1 cellular context compared by ENCODE assay signal in the genomic region with DNA sequence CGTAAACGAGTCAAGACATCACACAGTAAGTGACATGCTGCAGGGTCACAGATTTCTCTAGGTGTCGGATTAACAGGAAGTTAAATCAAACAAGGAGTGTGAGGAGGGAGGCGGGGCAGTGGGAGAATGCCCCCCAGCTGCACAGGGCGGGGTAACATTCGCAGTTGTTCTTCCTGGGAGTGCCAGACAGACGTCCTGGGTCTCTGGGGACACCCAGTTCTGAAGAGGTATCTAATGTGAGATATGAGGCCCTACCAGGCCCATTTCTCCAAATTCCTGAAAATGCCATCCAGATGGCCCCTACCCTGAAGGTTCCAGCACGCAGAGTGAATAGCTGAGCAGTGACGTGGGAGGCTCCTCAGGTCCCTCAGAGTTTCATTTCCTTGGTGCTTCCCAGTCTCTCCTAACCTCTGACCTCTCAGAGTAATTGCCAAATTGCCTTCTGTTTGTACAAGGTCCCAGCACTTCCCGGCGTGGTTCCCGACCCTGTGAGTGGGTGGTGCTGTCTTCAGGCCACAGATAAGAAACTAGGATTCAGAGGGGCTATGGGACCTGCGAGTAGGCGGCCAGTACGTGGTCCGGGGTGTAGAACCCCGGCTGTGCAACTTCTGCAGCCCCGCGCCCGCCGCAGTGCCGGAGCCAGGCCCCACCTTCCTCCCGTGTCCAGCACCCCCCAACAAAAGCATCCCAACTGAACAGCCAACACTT.
TF ChIP-seq lines count a peak whose summit lies in the region.

No MANE protein-coding gene starts in this region.

TF ChIP-seq in HepG2, 621 proteins besides CTCF, POLR2A, EP300 and RAD21 (continued from another document and continues in another):
- no peak for TF ChIP-seq ATM (IDR thresholded peaks at IDR 0.05; ENCODE audit: borderline replicate concordance)
- no peak for TF ChIP-seq NFE2L2 (IDR thresholded peaks at IDR 0.05; ENCODE audit: low read length)
- TF ChIP-seq ZNF101 (CRISPR knock-in tag; IDR thresholded peaks at IDR 0.05; ENCODE audit: borderline replicate concordance, low read depth): no peak
- peak; percentile 38; the same call in 1 of the 2 replicates for TF ChIP-seq ZNF143 (CRISPR knock-in tag; IDR thresholded peaks at IDR 0.05)
- TF ChIP-seq JARID2 (CRISPR knock-in tag; IDR thresholded peaks at IDR 0.05; ENCODE audit: insufficient replicate concordance): no peak
- TF ChIP-seq, protein P1, sequence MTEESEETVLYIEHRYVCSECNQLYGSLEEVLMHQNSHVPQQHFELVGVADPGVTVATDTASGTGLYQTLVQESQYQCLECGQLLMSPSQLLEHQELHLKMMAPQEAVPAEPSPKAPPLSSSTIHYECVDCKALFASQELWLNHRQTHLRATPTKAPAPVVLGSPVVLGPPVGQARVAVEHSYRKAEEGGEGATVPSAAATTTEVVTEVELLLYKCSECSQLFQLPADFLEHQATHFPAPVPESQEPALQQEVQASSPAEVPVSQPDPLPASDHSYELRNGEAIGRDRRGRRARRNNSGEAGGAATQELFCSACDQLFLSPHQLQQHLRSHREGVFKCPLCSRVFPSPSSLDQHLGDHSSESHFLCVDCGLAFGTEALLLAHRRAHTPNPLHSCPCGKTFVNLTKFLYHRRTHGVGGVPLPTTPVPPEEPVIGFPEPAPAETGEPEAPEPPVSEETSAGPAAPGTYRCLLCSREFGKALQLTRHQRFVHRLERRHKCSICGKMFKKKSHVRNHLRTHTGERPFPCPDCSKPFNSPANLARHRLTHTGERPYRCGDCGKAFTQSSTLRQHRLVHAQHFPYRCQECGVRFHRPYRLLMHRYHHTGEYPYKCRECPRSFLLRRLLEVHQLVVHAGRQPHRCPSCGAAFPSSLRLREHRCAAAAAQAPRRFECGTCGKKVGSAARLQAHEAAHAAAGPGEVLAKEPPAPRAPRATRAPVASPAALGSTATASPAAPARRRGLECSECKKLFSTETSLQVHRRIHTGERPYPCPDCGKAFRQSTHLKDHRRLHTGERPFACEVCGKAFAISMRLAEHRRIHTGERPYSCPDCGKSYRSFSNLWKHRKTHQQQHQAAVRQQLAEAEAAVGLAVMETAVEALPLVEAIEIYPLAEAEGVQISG (CRISPR knock-in tag; IDR thresholded peaks at IDR 0.05): peak; percentile 77
- no peak for TF ChIP-seq DNMT3B (CRISPR knock-in tag; conservative IDR thresholded peaks at IDR 0.05)
- TF ChIP-seq, protein P2, sequence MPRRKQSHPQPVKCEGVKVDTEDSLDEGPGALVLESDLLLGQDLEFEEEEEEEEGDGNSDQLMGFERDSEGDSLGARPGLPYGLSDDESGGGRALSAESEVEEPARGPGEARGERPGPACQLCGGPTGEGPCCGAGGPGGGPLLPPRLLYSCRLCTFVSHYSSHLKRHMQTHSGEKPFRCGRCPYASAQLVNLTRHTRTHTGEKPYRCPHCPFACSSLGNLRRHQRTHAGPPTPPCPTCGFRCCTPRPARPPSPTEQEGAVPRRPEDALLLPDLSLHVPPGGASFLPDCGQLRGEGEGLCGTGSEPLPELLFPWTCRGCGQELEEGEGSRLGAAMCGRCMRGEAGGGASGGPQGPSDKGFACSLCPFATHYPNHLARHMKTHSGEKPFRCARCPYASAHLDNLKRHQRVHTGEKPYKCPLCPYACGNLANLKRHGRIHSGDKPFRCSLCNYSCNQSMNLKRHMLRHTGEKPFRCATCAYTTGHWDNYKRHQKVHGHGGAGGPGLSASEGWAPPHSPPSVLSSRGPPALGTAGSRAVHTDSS (CRISPR knock-in tag; conservative IDR thresholded peaks at IDR 0.05): no peak
- TF ChIP-seq RBM39 (IDR thresholded peaks at IDR 0.05; ENCODE audit: low read depth, low read length, poor library complexity, severe bottlenecking): no peak
- TF ChIP-seq CBFB (CRISPR knock-in tag; IDR thresholded peaks at IDR 0.05): peak; percentile 35; the same call in 1 of the 2 replicates
- TF ChIP-seq CEBPB (IDR thresholded peaks at IDR 0.05; ENCODE audit: borderline replicate concordance, low read depth, low read length): peak; percentile 69
- no peak; the same call in 1 of the 2 replicates for TF ChIP-seq TMF1 (CRISPR knock-in tag; IDR thresholded peaks at IDR 0.05; ENCODE audit: low read depth)
- TF ChIP-seq, protein P3, sequence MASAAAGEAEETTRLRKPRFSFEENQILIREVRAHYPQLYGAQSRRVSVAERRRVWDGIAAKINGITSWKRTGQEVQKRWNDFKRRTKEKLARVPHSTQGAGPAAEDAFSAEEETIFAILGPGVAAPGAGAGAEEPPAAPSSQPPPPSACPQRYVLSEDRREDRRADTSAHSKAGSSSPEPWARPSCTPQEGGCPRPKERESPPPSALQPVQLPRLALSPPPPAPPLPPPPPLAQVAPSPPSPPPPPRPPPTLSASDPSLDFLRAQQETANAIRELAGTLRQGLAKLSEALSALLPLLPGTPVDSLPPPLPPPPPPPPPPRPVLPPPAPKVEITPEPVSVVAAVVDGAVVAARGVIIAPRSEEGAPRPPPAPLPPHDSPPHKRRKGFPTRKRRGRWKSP (CRISPR knock-in tag; IDR thresholded peaks at IDR 0.05): no peak; the same call in 1 of the 2 replicates
- TF ChIP-seq WIZ (CRISPR knock-in tag; IDR thresholded peaks at IDR 0.05): no peak
- TF ChIP-seq, protein P4, sequence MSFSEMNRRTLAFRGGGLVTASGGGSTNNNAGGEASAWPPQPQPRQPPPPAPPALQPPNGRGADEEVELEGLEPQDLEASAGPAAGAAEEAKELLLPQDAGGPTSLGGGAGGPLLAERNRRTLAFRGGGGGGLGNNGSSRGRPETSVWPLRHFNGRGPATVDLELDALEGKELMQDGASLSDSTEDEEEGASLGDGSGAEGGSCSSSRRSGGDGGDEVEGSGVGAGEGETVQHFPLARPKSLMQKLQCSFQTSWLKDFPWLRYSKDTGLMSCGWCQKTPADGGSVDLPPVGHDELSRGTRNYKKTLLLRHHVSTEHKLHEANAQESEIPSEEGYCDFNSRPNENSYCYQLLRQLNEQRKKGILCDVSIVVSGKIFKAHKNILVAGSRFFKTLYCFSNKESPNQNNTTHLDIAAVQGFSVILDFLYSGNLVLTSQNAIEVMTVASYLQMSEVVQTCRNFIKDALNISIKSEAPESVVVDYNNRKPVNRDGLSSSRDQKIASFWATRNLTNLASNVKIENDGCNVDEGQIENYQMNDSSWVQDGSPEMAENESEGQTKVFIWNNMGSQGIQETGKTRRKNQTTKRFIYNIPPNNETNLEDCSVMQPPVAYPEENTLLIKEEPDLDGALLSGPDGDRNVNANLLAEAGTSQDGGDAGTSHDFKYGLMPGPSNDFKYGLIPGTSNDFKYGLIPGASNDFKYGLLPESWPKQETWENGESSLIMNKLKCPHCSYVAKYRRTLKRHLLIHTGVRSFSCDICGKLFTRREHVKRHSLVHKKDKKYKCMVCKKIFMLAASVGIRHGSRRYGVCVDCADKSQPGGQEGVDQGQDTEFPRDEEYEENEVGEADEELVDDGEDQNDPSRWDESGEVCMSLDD (CRISPR knock-in tag; IDR thresholded peaks at IDR 0.05; ENCODE audit: borderline replicate concordance): no peak; the same call in 1 of the 2 replicates
- no peak for TF ChIP-seq ZFP82 (CRISPR knock-in tag; IDR thresholded peaks at IDR 0.05; ENCODE audit: borderline replicate concordance)
- TF ChIP-seq JDP2 (CRISPR knock-in tag; IDR thresholded peaks at IDR 0.05; ENCODE audit: borderline replicate concordance): no peak
- TF ChIP-seq ZNF205 (CRISPR knock-in tag; IDR thresholded peaks at IDR 0.05): peak; percentile 55; the same call in 1 of the 2 replicates
- TF ChIP-seq, protein P5, sequence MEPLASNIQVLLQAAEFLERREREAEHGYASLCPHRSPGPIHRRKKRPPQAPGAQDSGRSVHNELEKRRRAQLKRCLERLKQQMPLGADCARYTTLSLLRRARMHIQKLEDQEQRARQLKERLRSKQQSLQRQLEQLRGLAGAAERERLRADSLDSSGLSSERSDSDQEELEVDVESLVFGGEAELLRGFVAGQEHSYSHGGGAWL (CRISPR knock-in tag; IDR thresholded peaks at IDR 0.05): peak; percentile 28; the same call in 1 of the 2 replicates
- TF ChIP-seq, protein P6, sequence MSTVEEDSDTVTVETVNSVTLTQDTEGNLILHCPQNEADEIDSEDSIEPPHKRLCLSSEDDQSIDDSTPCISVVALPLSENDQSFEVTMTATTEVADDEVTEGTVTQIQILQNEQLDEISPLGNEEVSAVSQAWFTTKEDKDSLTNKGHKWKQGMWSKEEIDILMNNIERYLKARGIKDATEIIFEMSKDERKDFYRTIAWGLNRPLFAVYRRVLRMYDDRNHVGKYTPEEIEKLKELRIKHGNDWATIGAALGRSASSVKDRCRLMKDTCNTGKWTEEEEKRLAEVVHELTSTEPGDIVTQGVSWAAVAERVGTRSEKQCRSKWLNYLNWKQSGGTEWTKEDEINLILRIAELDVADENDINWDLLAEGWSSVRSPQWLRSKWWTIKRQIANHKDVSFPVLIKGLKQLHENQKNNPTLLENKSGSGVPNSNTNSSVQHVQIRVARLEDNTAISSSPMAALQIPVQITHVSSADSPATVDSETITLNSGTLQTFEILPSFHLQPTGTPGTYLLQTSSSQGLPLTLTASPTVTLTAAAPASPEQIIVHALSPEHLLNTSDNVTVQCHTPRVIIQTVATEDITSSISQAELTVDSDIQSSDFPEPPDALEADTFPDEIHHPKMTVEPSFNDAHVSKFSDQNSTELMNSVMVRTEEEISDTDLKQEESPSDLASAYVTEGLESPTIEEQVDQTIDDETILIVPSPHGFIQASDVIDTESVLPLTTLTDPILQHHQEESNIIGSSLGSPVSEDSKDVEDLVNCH (CRISPR knock-in tag; IDR thresholded peaks at IDR 0.05): no peak
- no peak for TF ChIP-seq ZNF510 (CRISPR knock-in tag; IDR thresholded peaks at IDR 0.05; ENCODE audit: low read depth)
- TF ChIP-seq, protein P7, sequence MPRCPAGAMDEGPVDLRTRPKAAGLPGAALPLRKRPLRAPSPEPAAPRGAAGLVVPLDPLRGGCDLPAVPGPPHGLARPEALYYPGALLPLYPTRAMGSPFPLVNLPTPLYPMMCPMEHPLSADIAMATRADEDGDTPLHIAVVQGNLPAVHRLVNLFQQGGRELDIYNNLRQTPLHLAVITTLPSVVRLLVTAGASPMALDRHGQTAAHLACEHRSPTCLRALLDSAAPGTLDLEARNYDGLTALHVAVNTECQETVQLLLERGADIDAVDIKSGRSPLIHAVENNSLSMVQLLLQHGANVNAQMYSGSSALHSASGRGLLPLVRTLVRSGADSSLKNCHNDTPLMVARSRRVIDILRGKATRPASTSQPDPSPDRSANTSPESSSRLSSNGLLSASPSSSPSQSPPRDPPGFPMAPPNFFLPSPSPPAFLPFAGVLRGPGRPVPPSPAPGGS (CRISPR knock-in tag; IDR thresholded peaks at IDR 0.05): no peak
- TF ChIP-seq, protein P8, sequence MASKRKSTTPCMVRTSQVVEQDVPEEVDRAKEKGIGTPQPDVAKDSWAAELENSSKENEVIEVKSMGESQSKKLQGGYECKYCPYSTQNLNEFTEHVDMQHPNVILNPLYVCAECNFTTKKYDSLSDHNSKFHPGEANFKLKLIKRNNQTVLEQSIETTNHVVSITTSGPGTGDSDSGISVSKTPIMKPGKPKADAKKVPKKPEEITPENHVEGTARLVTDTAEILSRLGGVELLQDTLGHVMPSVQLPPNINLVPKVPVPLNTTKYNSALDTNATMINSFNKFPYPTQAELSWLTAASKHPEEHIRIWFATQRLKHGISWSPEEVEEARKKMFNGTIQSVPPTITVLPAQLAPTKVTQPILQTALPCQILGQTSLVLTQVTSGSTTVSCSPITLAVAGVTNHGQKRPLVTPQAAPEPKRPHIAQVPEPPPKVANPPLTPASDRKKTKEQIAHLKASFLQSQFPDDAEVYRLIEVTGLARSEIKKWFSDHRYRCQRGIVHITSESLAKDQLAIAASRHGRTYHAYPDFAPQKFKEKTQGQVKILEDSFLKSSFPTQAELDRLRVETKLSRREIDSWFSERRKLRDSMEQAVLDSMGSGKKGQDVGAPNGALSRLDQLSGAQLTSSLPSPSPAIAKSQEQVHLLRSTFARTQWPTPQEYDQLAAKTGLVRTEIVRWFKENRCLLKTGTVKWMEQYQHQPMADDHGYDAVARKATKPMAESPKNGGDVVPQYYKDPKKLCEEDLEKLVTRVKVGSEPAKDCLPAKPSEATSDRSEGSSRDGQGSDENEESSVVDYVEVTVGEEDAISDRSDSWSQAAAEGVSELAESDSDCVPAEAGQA (IDR thresholded peaks at IDR 0.05; ENCODE audit: low read depth): no peak
- TF ChIP-seq, protein P8 (CRISPR knock-in tag; IDR thresholded peaks at IDR 0.05; ENCODE audit: borderline replicate concordance): 0 out of 2 replicates have a peak, but pooled peaks have one; percentile 20
- TF ChIP-seq DMAP1 (CRISPR knock-in tag; IDR thresholded peaks at IDR 0.05): no peak; the same call in 1 of the 2 replicates
- TF ChIP-seq FOXK1 (CRISPR knock-in tag; IDR thresholded peaks at IDR 0.05; ENCODE audit: borderline replicate concordance, low read depth): peak; percentile 31; the same call in 1 of the 2 replicates
- TF ChIP-seq, protein P9, sequence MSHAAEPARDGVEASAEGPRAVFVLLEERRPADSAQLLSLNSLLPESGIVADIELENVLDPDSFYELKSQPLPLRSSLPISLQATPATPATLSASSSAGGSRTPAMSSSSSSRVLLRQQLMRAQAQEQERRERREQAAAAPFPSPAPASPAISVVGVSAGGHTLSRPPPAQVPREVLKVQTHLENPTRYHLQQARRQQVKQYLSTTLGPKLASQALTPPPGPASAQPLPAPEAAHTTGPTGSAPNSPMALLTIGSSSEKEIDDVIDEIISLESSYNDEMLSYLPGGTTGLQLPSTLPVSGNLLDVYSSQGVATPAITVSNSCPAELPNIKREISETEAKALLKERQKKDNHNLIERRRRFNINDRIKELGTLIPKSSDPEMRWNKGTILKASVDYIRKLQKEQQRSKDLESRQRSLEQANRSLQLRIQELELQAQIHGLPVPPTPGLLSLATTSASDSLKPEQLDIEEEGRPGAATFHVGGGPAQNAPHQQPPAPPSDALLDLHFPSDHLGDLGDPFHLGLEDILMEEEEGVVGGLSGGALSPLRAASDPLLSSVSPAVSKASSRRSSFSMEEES (CRISPR knock-in tag; IDR thresholded peaks at IDR 0.05): 0 out of 2 replicates have a peak, but pooled peaks have one; percentile 12
- no peak; the same call in 1 of the 2 replicates for TF ChIP-seq ZNF180 (CRISPR knock-in tag; IDR thresholded peaks at IDR 0.05; ENCODE audit: borderline replicate concordance, low read depth)
- peak; percentile 16 for TF ChIP-seq SIX4 (CRISPR knock-in tag; IDR thresholded peaks at IDR 0.05)
- no peak for TF ChIP-seq ZFP41 (CRISPR knock-in tag; IDR thresholded peaks at IDR 0.05; ENCODE audit: borderline replicate concordance)
- peak; percentile 61 for TF ChIP-seq XRCC5 (optimal IDR thresholded peaks at IDR 0.05; ENCODE audit: low read length)
